9 cellular contexts compared by ENCODE assay signal in the genomic region with DNA sequence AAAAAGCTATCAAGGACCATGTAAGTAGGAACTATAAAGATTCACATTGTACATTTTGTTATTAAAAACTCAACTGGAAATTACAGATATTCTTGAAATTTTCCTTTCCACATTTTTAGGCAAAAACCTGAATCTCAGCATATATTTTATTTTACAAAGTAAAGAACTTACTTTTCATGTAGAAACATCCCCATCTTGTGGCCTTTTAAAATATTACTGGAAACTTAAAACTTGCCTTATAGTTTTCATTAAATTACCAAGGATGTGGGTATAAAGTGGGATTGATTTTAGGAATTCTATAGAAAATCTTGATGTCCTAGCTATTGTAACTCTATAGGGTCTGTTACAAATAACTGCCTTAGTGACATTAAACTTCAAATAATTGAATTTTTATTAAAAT.
DNase-seq lines count a peak whose midpoint lies in the region; ATAC-seq and TF ChIP-seq lines count a peak whose summit lies in the region.
"Had no signal": no experiment of that assay in that cellular context is flagged by ENCODE, and none has a peak within 500 bp of the region (broad histone marks: within the 10 kb centered on the region; RNA-seq: fewer than 3 reads in every experiment).

No MANE protein-coding gene starts in this region.

- ATAC-seq in GM18502 (IDR thresholded peaks at IDR 0.05; ENCODE audit: poor library complexity, unreplicated experiment): peak; percentile 42
- ATAC-seq in GM18873 (IDR thresholded peaks at IDR 0.05; ENCODE audit: low FRiP score, unreplicated experiment): no peak
- ATAC-seq in HG03025 (IDR thresholded peaks at IDR 0.05; ENCODE audit: low FRiP score, unreplicated experiment): no peak
- ATAC-seq: naive thymus-derived CD8-positive, alpha-beta T cell had no signal

- TF ChIP-seq CTCF in epithelial cell of esophagus (IDR thresholded peaks at IDR 0.05; ENCODE audit: insufficient read depth, low read depth, low read length, missing control alignments): no peak

- peak; percentile 10 for DNase-seq in NCI-H774 (lab: John Stamatoyannopoulos, UW)
- peak; percentile 53 for DNase-seq in epithelial cell of esophagus (ENCODE audit: low read depth)
- peak; percentile 19 for DNase-seq in putamen (ENCODE audit: low spot score)
- no peak for DNase-seq in NCI-H187 (lab: John Stamatoyannopoulos, UW)

- no peak overlapping the region for H3K4me3 ChIP-seq in epithelial cell of esophagus (ENCODE audit: low read length)
- H3K4me3 ChIP-seq: SJCRH30 had no signal

Comparison
In these comparisons a context has a peak if more than half of its experiments do, and no peak if none do; other contexts are left out.
1. DNase-seq: peak in NCI-H774 (single experiment), epithelial cell of esophagus (single experiment) and putamen (single experiment); none in NCI-H187 (0 of 2).